In the genomic region with DNA sequence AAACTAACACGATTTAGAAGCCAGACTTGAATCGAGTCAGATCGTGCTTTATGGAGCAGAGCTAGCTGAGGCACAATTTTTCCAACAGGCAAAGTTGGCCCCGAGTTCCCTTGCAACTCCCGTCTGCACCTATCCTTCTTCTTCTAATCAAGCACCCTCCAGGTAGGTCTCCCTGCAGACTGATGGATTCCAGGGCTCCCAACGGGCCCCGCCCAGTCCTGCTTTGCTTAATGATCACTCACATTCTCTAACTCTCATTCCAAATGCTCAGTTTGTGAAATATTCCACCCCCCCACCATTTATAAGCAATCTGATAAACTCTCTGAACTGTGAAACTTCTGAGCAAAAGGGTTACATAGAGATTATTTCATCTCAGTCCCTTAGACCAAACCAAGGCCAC, we compare ENCODE assay signal across 9 cellular contexts.
"Had no signal": no experiment of that assay in that cellular context is flagged by ENCODE, and none has a peak within 500 bp of the region (broad histone marks: within the 10 kb centered on the region; RNA-seq: fewer than 3 reads in every experiment).

No MANE protein-coding gene starts in this region.

- H3K9me3 ChIP-seq: HAP-1 had no signal

- DNase-seq: GM23248, GOT3, H7, H9, HCEC 1CT, HFFc6 had no signal

- ATAC-seq: GM23338, HCT116 had no signal

- H3K4me2 ChIP-seq: GM23338 had no signal

- H3K4me3 ChIP-seq: GM23248, GM23338, HAP-1 had no signal

- H2AFZ ChIP-seq: GM23248, GM23338 had no signal

- H3K36me3 ChIP-seq: HAP-1 had no signal

- H3K27ac ChIP-seq: GM23248 had no signal
